Comparison of ENCODE assay signal across 29 cellular contexts in genomic region chr1:82219841-82220240, GRCh38.
DNase-seq lines count a peak whose midpoint lies in the region; ATAC-seq and TF ChIP-seq lines count a peak whose summit lies in the region.
"Had no signal": no experiment of that assay in that cellular context is flagged by ENCODE, and none has a peak within 500 bp of the region (broad histone marks: within the 10 kb centered on the region; RNA-seq: fewer than 3 reads in every experiment).

No MANE protein-coding gene starts in this region.

- H3K4me3 ChIP-seq in A673 (ENCODE audit: low read depth, low read length, poor library complexity, severe bottlenecking) (no peak overlapping the region), SJCRH30 (no peak overlapping the region)
- H3K4me3 ChIP-seq: A549; BLaER1; BLaER1 treated with 17β-estradiol and CSF1 and Interleukin-3, amounts not matched to agents 10 nM and 100 nM had no signal

- peak; percentile 60 for DNase-seq in A673 (ENCODE audit: low spot score)
- peak; percentile 19 to 73 for DNase-seq in SJCRH30
- DNase-seq: 8988T; ACHN; AML-193; BE2C; C1 segment of cervical spinal cord; Caco-2; Calu3; CD4-positive, alpha-beta memory T cell; CD4-positive, alpha-beta T cell; CD4-positive, CD25-positive, alpha-beta regulatory T cell; CD8-positive, alpha-beta memory T cell; CD8-positive, alpha-beta T cell; COR-L47; DMS 273 treated with DMSO at 0.1 percent for 48 hours; DMS153; DMS53; DMS79; DMS79 treated with DMSO at 0.1 percent for 48 hours; DND-41; EL had no signal

- POLR2A ChIA-PET in A673 (lab: Charles Lee; ENCODE audit: low non-redundant PET): interaction anchor here (0.7 kb wide), 1 partner anchor 1759 kb away, joined by 3 read pairs; no protein-coding TSS in a partner anchor

- H3K27ac ChIP-seq in A673 (ENCODE audit: low read depth, low read length, poor library complexity, severe bottlenecking): no peak overlapping the region
- H3K27ac ChIP-seq in SJCRH30: peak overlapping the region; percentile 68
- H3K27ac ChIP-seq: 22Rv1; A549; BLaER1; BLaER1 treated with 17β-estradiol and CSF1 and Interleukin-3, amounts not matched to agents 10 nM and 100 nM; C4-2B had no signal

- H3K36me3 ChIP-seq in A673 (ENCODE audit: insufficient read depth, low read length, poor library complexity, severe bottlenecking): no peaks in the 10 kb centered on the region
- no peaks in the 10 kb centered on the region for H3K36me3 ChIP-seq in SJCRH30
- H3K36me3 ChIP-seq: BE2C; BLaER1; BLaER1 treated with 17β-estradiol and CSF1 and Interleukin-3, amounts not matched to agents 10 nM and 100 nM had no signal

- intact Hi-C loops in A673 (cut with micrococcal nuclease; ENCODE audit: unreplicated experiment): no loop called here

- H3K9me3 ChIP-seq in A673 (ENCODE audit: low read depth, low read length, poor library complexity, severe bottlenecking): no peaks in the 10 kb centered on the region
- H3K9me3 ChIP-seq in SJCRH30 (replicated peaks): no peaks in the 10 kb centered on the region
- H3K9me3 ChIP-seq: A549; BE2C; BLaER1; BLaER1 treated with 17β-estradiol and CSF1 and Interleukin-3, amounts not matched to agents 10 nM and 100 nM; Caco-2 had no signal

- H3K27me3 ChIP-seq in A673 (replicated peaks; ENCODE audit: insufficient read depth, low read depth, low read length, poor library complexity): no peaks in the 10 kb centered on the region
- H3K27me3 ChIP-seq in SJCRH30: no peaks in the 10 kb centered on the region
- H3K27me3 ChIP-seq: BE2C; BLaER1; BLaER1 treated with 17β-estradiol and CSF1 and Interleukin-3, amounts not matched to agents 10 nM and 100 nM had no signal

- CTCF ChIA-PET in A673 (lab: Charles Lee): no interaction called here

- no peak for ATAC-seq in HG03460 (IDR thresholded peaks at IDR 0.05; ENCODE audit: unreplicated experiment)
- no peak for ATAC-seq in GM18861 (IDR thresholded peaks at IDR 0.05; ENCODE audit: unreplicated experiment)
- ATAC-seq: A549; CD8-positive, alpha-beta T cell had no signal

- BruUV-seq in A673 (replicated peaks; lab: Mats Ljungman, UMichigan): no TSS peak

- H3K4me1 ChIP-seq in A673 (ENCODE audit: insufficient read depth, low read length, poor library complexity, severe bottlenecking): peaks cover 22% of the 10 kb centered on the region
- peaks cover 21% of the 10 kb centered on the region for H3K4me1 ChIP-seq in SJCRH30
- H3K4me1 ChIP-seq: A549, BE2C, BLaER1, Caco-2 had no signal

- TF ChIP-seq CTCF in A673 (conservative IDR thresholded peaks at IDR 0.05; ENCODE audit: low read depth, low read length): no peak
